ENCODE assay signal across 7 cellular contexts in genomic region chr7:156764016-156764669, GRCh38.
DNase-seq lines count a peak whose midpoint lies in the region; FAIRE-seq and TF ChIP-seq lines count a peak whose summit lies in the region.

No MANE protein-coding gene starts in this region.

- no peaks in the 10 kb centered on the region for H3K27me3 ChIP-seq in HAP-1 (ENCODE audit: low read depth)
- no peaks in the 10 kb centered on the region for H3K27me3 ChIP-seq in thyroid gland

- no TSS peak for BruUV-seq in MCF 10A (replicated peaks; lab: Mats Ljungman, UMichigan)

- no peak overlapping the region for H3K27ac Mint-ChIP-seq in MCF 10A (ENCODE audit: low read depth, unreplicated experiment)

- peaks cover 3% of the 10 kb centered on the region for H3K4me1 Mint-ChIP-seq in MCF 10A (ENCODE audit: insufficient read depth, unreplicated experiment)

- FAIRE-seq in kidney (lab: Jason Lieb, UNC) = peak; percentile 86

- H3K27ac ChIP-seq in kidney (ENCODE audit: low read depth in 2 of 2, low read length in 2 of 2) = no peak overlapping the region
- H3K27ac ChIP-seq in thyroid gland = no peak overlapping the region

- DNase-seq in HAP-1 (ENCODE audit: low spot score in 2 of 2) (peak; percentile 77 to 78), NCI-H2227 (lab: John Stamatoyannopoulos, UW; ENCODE audit: unreplicated experiment) (peak; percentile 67), MCF 10A (ENCODE audit: unreplicated experiment) (peak; percentile 70), kidney (peak; percentile 89), thyroid gland (peak; percentile 74 to 78), AML-193 (lab: John Stamatoyannopoulos, UW) (no peak)
- no peak for DNase-seq in stimulated activated CD4-positive, alpha-beta T cell treated with anti-CD3 and anti-CD28 coated beads, Interleukin-4, amount 100 ng/mL, for 24 hours

- H3K9me3 ChIP-seq in HAP-1 = no peaks in the 10 kb centered on the region
- H3K9me3 ChIP-seq in kidney (ENCODE audit: control insufficient read depth in 1 of 2, low read length in 2 of 2) = no peaks in the 10 kb centered on the region
- H3K9me3 ChIP-seq in thyroid gland = no peaks in the 10 kb centered on the region

- peaks cover 23% of the 10 kb centered on the region for H3K36me3 Mint-ChIP-seq in MCF 10A (ENCODE audit: insufficient read depth, unreplicated experiment)

- no peaks in the 10 kb centered on the region for H3K4me1 ChIP-seq in HAP-1
- no peaks in the 10 kb centered on the region for H3K4me1 ChIP-seq in kidney (ENCODE audit: control insufficient read depth in 1 of 2, insufficient read depth in 1 of 2, low read depth in 1 of 2, low read length in 2 of 2)
- H3K4me1 ChIP-seq in thyroid gland = no peaks in the 10 kb centered on the region

- TF ChIP-seq POLR2A in thyroid gland (IDR thresholded peaks at IDR 0.05) = no peak

- 0 out of 2 replicates have a peak, but pooled peaks cover 3% of the 10 kb centered on the region for H3K36me3 ChIP-seq in HAP-1 (replicated peaks)
- H3K36me3 ChIP-seq in kidney (ENCODE audit: control insufficient read depth in 1 of 2, insufficient read depth in 2 of 2, low read length in 2 of 2) = no peaks in the 10 kb centered on the region
- H3K36me3 ChIP-seq in thyroid gland = no peaks in the 10 kb centered on the region

- POLR2A ChIA-PET in MCF 10A (lab: Yijun Ruan, JAX) = interaction anchor here (0.7 to 1.1 kb wide), 4 partner anchors 9 to 253 kb away, joined by 3 to 6 read pairs (median 4); no protein-coding TSS in a partner anchor

- TF ChIP-seq CTCF in MCF 10A (IDR thresholded peaks at IDR 0.05; ENCODE audit: unreplicated experiment) (peak; percentile 65), kidney (IDR thresholded peaks at IDR 0.05; ENCODE audit: borderline replicate concordance, extremely low read depth, insufficient read depth) (peak; percentile 48), thyroid gland (IDR thresholded peaks at IDR 0.05) (peak in 5 of 6 experiments; percentile 33 to 87 (median 79))

- H3K4me3 Mint-ChIP-seq in MCF 10A (ENCODE audit: unreplicated experiment) = no peak overlapping the region

- CTCF ChIA-PET in MCF 10A (lab: Yijun Ruan, JAX) = interaction anchor here (0.7 to 1.2 kb wide), 8 partner anchors 10 to 967 kb away, joined by 3 to 5 read pairs (median 4); partner anchors contain the start of gene SHH

- H3K9me3 Mint-ChIP-seq in MCF 10A (ENCODE audit: unreplicated experiment) = peaks cover 13% of the 10 kb centered on the region

- 19 to 22% methylated on average over 8 of the region's 8 CpGs for WGBS in thyroid gland, 2 donors

- H3K4me3 ChIP-seq in HAP-1 = no peak overlapping the region
- no peak overlapping the region for H3K4me3 ChIP-seq in kidney (ENCODE audit: low read length in 2 of 2)
- no peak overlapping the region for H3K4me3 ChIP-seq in thyroid gland (replicated peaks in 1 of 3)

- no peaks in the 10 kb centered on the region for H3K27me3 Mint-ChIP-seq in MCF 10A (ENCODE audit: insufficient read depth, unreplicated experiment)

- in situ Hi-C loops in HAP-1 (cut with MboI; ENCODE audit: low sequenced_read_pairs) = no loop called here

- no peak overlapping the region for H3K9ac ChIP-seq in kidney (ENCODE audit: low read length in 2 of 2)

- intact Hi-C loops in MCF 10A (cut with micrococcal nuclease) = loop anchor here (1.0 to 2.0 kb wide), 3 partner anchors 289 to 959 kb away; no protein-coding TSS in a partner anchor
- intact Hi-C loops in kidney (cut with DNase I) = no loop called here
- intact Hi-C loops in thyroid gland (cut with DNase I) = loop anchor here (5.0 kb wide), 1 partner anchor 967 kb away; no protein-coding TSS in a partner anchor

Comparison
In these comparisons a context has a peak if more than half of its experiments do, and no peak if none do; other contexts are left out.
1. DNase-seq: peak in HAP-1 (2 of 2), NCI-H2227 (single experiment), MCF 10A (single experiment), kidney (single experiment) and thyroid gland (2 of 2); none in AML-193 (0 of 2) and stimulated activated CD4-positive, alpha-beta T cell treated with anti-CD3 and anti-CD28 coated beads, Interleukin-4, amount 100 ng/mL, for 24 hours (single experiment).
2. Peak in every context shown above with its lines, with median percentiles within 50 percentile points of each other: CTCF ChIP-seq.